Comparison of ENCODE assay signal across 8 cellular contexts in the genomic region with DNA sequence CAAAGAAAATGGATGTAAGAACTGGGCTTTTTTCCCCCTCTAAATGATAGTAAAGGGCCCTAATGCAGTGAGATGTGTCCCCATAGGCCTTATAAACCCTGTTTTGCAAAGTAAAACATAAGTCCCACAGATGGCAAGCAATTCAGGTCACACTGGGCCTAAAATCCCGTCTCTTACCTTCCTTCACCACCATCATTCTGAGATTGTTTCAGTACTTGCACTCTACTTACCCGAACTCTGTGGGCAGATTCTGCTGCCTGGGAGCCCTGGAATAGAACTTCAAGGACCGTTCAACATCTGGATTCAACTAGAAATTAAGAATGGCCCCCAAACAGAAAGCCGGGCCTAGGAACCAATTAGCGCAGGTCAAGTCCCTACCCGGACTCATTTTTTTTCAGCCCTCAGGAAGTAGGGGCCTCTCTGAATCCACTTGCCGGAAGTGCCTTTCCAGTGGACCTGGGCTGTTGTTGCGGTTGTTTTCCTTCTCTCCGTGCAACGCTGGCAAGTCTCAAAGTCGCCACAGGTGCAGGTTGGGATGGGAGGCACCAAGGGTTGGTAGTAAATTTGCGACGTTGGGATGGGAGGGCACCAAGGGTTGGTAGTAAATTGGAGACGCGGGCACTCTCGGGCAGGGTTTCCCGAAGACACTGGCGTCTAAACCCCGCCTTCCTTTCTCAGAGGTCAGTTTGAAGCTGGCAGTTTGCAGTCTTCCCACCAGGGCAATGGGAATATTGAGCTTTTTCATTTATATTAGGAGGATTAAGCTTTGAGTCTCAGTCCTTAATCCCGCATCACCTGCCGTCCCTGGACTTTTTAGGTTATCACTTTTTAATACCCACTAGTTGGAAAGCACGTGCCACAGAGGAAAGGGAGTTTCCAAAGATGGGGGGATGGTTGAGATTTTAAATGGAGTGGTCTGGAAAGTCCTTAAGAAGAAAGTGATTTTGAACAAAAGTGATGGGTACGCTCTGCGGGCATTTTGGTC. TPM values are rescaled to one million over a fixed set of nuclear protein-coding genes. Genes with fewer than 3 reads are reported as not detected.
DNase-seq lines count a peak whose midpoint lies in the region; ATAC-seq and TF ChIP-seq lines count a peak whose summit lies in the region.

Gene TMEM69 (plus strand): TSS at position 429 of the 985 bp plus-strand sequence. CDS start 2,888 bp downstream, outside the sequence.

- peak within 1 kb of the TSS; percentile 87 to 92 (median 89) for H3K4me3 ChIP-seq in liver (ENCODE audit: low read depth in 1 of 3, low read length in 3 of 3)

- WGBS in liver, result 1% methylated on average over 24 of the region's 24 CpGs

- TF ChIP-seq CTCF in liver (IDR thresholded peaks at IDR 0.05; ENCODE audit: low read depth, low read length, missing input control), result no peak

- peaks cover 6 to 23% (median 15%) of the 10 kb centered on the region in 4 donors for H3K4me1 ChIP-seq in liver (ENCODE audit: control insufficient read depth in 4 of 4, insufficient read depth in 4 of 4, low read length in 3 of 4)

- H3K9ac ChIP-seq in liver (ENCODE audit: low read depth in 1 of 2, low read length in 2 of 2), result peak within 1 kb of the TSS; percentile 96 to 100

- TF ChIP-seq RAD21 in liver (IDR thresholded peaks at IDR 0.05), result peak; percentile 48 to 53

- peaks cover 0 to 13% (median under 1%) of the 10 kb centered on the region in 4 donors for H3K36me3 ChIP-seq in liver (ENCODE audit: control insufficient read depth in 4 of 4, insufficient read depth in 3 of 4, low read depth in 1 of 4, low read length in 3 of 4)

- DNase-seq in COR-L47 (lab: John Stamatoyannopoulos, UW) (peak; percentile 61), NCI-H774 (lab: John Stamatoyannopoulos, UW) (peak; percentile 93), dermis microvascular lymphatic vessel endothelial cell (ENCODE audit: low read depth in 2 of 2) (peak; percentile 90)
- DNase-seq in activated CD4-positive, alpha-beta T cell treated with anti-CD3 and anti-CD28 coated beads, Interleukin-2, amount 50 U/mL, for 24 hours (ENCODE audit: low read depth in 1 of 2, low spot score in 1 of 2), result peak; percentile 65 to 81
- DNase-seq in stimulated activated CD4-positive, alpha-beta T cell treated with anti-CD3 and anti-CD28 coated beads, Interleukin-2, amount 100 ng/mL, for 48 hours, result peak; percentile 73 to 75

- no peaks in the 10 kb centered on the region for H3K27me3 ChIP-seq in liver (ENCODE audit: control insufficient read depth in 4 of 4, insufficient read depth in 4 of 4, low read length in 3 of 4)

- ATAC-seq in HG03354 (IDR thresholded peaks at IDR 0.05; ENCODE audit: poor library complexity, severe bottlenecking, unreplicated experiment) (peak; percentile 23), HG03565 (IDR thresholded peaks at IDR 0.05; ENCODE audit: unreplicated experiment) (no peak)

- H3K9me3 ChIP-seq in liver (ENCODE audit: control insufficient read depth in 4 of 4, low read length in 3 of 4), result no peaks in the 10 kb centered on the region

- H3K27ac ChIP-seq in liver (ENCODE audit: low read depth in 1 of 2, low read length in 2 of 2), result peak within 1 kb of the TSS; percentile 98 to 99

TF ChIP-seq in liver, 16 proteins besides CTCF, POLR2A, EP300 and RAD21:
- TF ChIP-seq ZBTB33 (IDR thresholded peaks at IDR 0.05) (no peak), FOXA2 (IDR thresholded peaks at IDR 0.05) (no peak), YY1 (IDR thresholded peaks at IDR 0.05) (peak; percentile 77), EGR1 (IDR thresholded peaks at IDR 0.05; ENCODE audit: low read depth in 2 of 2) (peak in 1 of 2 donors; percentile 37), TAF1 (conservative IDR thresholded peaks at IDR 0.05) (no peak), SP1 (IDR thresholded peaks at IDR 0.05) (peak; percentile 46), GABPA (IDR thresholded peaks at IDR 0.05 in 1 of 2, conservative IDR thresholded peaks at IDR 0.05 in 1 of 2) (peak; percentile 99), HNF4G (IDR thresholded peaks at IDR 0.05) (no peak), REST (IDR thresholded peaks at IDR 0.05) (no peak), RXRA (IDR thresholded peaks at IDR 0.05) (peak; percentile 28 to 31), JUND (IDR thresholded peaks at IDR 0.05) (no peak), NR2F2 (IDR thresholded peaks at IDR 0.05) (peak; percentile 16), FOXA1 (IDR thresholded peaks at IDR 0.05) (no peak), HNF4A (conservative IDR thresholded peaks at IDR 0.05) (peak in 1 of 2 donors; percentile 11)
- TF ChIP-seq, protein P1, sequence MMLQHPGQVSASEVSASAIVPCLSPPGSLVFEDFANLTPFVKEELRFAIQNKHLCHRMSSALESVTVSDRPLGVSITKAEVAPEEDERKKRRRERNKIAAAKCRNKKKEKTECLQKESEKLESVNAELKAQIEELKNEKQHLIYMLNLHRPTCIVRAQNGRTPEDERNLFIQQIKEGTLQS (IDR thresholded peaks at IDR 0.05), result no peak
- TF ChIP-seq, protein P2, sequence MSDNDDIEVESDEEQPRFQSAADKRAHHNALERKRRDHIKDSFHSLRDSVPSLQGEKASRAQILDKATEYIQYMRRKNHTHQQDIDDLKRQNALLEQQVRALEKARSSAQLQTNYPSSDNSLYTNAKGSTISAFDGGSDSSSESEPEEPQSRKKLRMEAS (IDR thresholded peaks at IDR 0.05), result peak; percentile 51
TF ChIP-seq in liver: peak in this region for 8.

RNA-seq across cellular contexts. Expression of gene TMEM69, which starts in this region (rescaled TPM):
- 10.3 and 16.9 TPM in 2 replicates for total RNA-seq in dermis microvascular lymphatic vessel endothelial cell
- 10 to 100 TPM in 1 of 2 donors, 1 to 10 TPM in 1; 8.0 to 12.1 TPM for total RNA-seq in liver
- polyA plus RNA-seq in liver, result 10 to 100 TPM; 12.0 to 13.0 TPM
